ENCODE assay signal across 1 cellular context in genomic region chr1:27606708-27607238, GRCh38.
TF ChIP-seq lines count a peak whose summit lies in the region.

No MANE protein-coding gene starts in this region.

TF ChIP-seq in GM12878, 131 proteins besides CTCF, POLR2A, EP300 and RAD21 (continued from another document):
- TF ChIP-seq, protein P1, sequence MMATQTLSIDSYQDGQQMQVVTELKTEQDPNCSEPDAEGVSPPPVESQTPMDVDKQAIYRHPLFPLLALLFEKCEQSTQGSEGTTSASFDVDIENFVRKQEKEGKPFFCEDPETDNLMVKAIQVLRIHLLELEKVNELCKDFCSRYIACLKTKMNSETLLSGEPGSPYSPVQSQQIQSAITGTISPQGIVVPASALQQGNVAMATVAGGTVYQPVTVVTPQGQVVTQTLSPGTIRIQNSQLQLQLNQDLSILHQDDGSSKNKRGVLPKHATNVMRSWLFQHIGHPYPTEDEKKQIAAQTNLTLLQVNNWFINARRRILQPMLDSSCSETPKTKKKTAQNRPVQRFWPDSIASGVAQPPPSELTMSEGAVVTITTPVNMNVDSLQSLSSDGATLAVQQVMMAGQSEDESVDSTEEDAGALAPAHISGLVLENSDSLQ (IDR thresholded peaks at IDR 0.05) = peak; percentile 23; the same call in 1 of the 2 replicates
- TF ChIP-seq, protein P2, sequence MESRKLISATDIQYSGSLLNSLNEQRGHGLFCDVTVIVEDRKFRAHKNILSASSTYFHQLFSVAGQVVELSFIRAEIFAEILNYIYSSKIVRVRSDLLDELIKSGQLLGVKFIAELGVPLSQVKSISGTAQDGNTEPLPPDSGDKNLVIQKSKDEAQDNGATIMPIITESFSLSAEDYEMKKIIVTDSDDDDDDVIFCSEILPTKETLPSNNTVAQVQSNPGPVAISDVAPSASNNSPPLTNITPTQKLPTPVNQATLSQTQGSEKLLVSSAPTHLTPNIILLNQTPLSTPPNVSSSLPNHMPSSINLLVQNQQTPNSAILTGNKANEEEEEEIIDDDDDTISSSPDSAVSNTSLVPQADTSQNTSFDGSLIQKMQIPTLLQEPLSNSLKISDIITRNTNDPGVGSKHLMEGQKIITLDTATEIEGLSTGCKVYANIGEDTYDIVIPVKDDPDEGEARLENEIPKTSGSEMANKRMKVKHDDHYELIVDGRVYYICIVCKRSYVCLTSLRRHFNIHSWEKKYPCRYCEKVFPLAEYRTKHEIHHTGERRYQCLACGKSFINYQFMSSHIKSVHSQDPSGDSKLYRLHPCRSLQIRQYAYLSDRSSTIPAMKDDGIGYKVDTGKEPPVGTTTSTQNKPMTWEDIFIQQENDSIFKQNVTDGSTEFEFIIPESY (IDR thresholded peaks at IDR 0.05) = no peak
- TF ChIP-seq SMAD1 (IDR thresholded peaks at IDR 0.05; ENCODE audit: low read depth, partially characterized antibody) (no peak), HCFC1 (IDR thresholded peaks at IDR 0.05; ENCODE audit: low read length) (0 out of 2 replicates have a peak, but pooled peaks have one; percentile 3), RELA (IDR thresholded peaks at IDR 0.05; ENCODE audit: borderline replicate concordance, partially characterized antibody) (no peak)
